1 cellular context compared by ENCODE assay signal in the genomic region with DNA sequence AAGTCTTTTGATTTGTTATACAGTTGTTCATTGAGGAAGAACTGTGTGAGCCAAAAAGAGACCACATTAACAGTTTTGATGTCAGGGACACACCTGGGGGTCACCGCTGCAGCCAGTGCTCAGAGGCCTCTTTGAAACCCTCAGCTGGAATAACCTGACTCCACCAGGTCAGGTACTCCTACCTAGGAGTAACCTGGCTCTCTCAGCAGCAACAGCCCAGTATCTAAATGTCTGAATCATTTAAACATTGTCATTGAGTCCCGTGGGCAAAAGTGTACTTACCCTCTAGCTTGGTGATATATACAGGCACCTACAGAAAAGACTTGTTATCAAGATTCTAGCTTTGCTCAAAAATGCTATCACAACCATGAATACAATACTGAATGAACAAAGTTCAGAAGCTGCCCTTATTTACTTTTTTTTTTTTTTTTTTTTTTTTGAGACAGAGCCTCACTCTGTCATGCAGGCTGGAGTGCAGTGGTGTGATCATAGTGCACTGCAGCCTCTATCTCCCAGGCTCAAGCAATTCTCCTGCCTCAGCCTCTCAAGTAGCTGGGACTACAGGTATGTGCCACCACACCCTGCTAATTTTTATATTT.
TF ChIP-seq lines count a peak whose summit lies in the region.

No MANE protein-coding gene starts in this region.

TF ChIP-seq in HepG2, 621 proteins besides CTCF, POLR2A, EP300 and RAD21 (continued from another document):
- TF ChIP-seq, protein P1, sequence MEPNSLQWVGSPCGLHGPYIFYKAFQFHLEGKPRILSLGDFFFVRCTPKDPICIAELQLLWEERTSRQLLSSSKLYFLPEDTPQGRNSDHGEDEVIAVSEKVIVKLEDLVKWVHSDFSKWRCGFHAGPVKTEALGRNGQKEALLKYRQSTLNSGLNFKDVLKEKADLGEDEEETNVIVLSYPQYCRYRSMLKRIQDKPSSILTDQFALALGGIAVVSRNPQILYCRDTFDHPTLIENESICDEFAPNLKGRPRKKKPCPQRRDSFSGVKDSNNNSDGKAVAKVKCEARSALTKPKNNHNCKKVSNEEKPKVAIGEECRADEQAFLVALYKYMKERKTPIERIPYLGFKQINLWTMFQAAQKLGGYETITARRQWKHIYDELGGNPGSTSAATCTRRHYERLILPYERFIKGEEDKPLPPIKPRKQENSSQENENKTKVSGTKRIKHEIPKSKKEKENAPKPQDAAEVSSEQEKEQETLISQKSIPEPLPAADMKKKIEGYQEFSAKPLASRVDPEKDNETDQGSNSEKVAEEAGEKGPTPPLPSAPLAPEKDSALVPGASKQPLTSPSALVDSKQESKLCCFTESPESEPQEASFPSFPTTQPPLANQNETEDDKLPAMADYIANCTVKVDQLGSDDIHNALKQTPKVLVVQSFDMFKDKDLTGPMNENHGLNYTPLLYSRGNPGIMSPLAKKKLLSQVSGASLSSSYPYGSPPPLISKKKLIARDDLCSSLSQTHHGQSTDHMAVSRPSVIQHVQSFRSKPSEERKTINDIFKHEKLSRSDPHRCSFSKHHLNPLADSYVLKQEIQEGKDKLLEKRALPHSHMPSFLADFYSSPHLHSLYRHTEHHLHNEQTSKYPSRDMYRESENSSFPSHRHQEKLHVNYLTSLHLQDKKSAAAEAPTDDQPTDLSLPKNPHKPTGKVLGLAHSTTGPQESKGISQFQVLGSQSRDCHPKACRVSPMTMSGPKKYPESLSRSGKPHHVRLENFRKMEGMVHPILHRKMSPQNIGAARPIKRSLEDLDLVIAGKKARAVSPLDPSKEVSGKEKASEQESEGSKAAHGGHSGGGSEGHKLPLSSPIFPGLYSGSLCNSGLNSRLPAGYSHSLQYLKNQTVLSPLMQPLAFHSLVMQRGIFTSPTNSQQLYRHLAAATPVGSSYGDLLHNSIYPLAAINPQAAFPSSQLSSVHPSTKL (CRISPR knock-in tag; IDR thresholded peaks at IDR 0.05): peak; percentile 15; the same call in 1 of the 2 replicates
- no peak for TF ChIP-seq ATF3 (CRISPR knock-in tag; IDR thresholded peaks at IDR 0.05)
- TF ChIP-seq, protein P2, sequence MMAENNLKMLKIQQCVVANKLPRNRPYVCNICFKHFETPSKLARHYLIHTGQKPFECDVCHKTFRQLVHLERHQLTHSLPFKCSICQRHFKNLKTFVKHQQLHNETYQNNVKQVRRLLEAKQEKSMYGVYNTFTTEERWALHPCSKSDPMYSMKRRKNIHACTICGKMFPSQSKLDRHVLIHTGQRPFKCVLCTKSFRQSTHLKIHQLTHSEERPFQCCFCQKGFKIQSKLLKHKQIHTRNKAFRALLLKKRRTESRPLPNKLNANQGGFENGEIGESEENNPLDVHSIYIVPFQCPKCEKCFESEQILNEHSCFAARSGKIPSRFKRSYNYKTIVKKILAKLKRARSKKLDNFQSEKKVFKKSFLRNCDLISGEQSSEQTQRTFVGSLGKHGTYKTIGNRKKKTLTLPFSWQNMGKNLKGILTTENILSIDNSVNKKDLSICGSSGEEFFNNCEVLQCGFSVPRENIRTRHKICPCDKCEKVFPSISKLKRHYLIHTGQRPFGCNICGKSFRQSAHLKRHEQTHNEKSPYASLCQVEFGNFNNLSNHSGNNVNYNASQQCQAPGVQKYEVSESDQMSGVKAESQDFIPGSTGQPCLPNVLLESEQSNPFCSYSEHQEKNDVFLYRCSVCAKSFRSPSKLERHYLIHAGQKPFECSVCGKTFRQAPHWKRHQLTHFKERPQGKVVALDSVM (CRISPR knock-in tag; IDR thresholded peaks at IDR 0.05): peak; percentile 79
- TF ChIP-seq, protein P3, sequence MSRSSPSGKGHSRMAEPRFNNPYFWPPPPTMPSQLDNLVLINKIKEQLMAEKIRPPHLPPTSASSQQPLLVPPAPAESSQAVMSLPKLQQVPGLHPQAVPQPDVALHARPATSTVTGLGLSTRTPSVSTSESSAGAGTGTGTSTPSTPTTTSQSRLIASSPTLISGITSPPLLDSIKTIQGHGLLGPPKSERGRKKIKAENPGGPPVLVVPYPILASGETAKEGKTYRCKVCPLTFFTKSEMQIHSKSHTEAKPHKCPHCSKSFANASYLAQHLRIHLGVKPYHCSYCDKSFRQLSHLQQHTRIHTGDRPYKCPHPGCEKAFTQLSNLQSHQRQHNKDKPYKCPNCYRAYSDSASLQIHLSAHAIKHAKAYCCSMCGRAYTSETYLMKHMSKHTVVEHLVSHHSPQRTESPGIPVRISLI (CRISPR knock-in tag; IDR thresholded peaks at IDR 0.05; ENCODE audit: borderline replicate concordance): peak; percentile 89
- TF ChIP-seq SOX6 (IDR thresholded peaks at IDR 0.05): no peak
- TF ChIP-seq SOX6 (CRISPR knock-in tag; IDR thresholded peaks at IDR 0.05): peak; percentile 20; the same call in 1 of the 2 replicates
